24 cellular contexts compared by ENCODE assay signal in genomic region chr1:230236951-230237350, GRCh38.
DNase-seq lines count a peak whose midpoint lies in the region; ATAC-seq and TF ChIP-seq lines count a peak whose summit lies in the region.
"Had no signal": no experiment of that assay in that cellular context is flagged by ENCODE, and none has a peak within 500 bp of the region (broad histone marks: within the 10 kb centered on the region; RNA-seq: fewer than 3 reads in every experiment).

No MANE protein-coding gene starts in this region.

- H3K36me3 Mint-ChIP-seq in activated T-cell treated with anti-CD3 and anti-CD28 coated beads, Interleukin-2, amount 50 U/mL, for 72 hours (ENCODE audit: insufficient read depth in 2 of 2): peaks cover 5 to 33% of the 10 kb centered on the region in 2 donors
- H3K36me3 Mint-ChIP-seq in activated T-cell treated with anti-CD3 and anti-CD28 coated beads, Interleukin-2, amount 50 U/mL, for 4 hours (ENCODE audit: insufficient read depth): peaks cover 50% of the 10 kb centered on the region

- peak overlapping the region in 3 of 5 donors; percentile 27 to 67 (median 48) for H3K27ac ChIP-seq in adrenal gland
- H3K27ac ChIP-seq in trophoblast cell (ENCODE audit: low read depth, low read length): no peak overlapping the region
- H3K27ac ChIP-seq: heart right ventricle, KMS-11, sigmoid colon, VCaP had no signal

- TF ChIP-seq CTCF in adrenal gland (IDR thresholded peaks at IDR 0.05): no peak
- TF ChIP-seq CTCF in BE2C (IDR thresholded peaks at IDR 0.05; ENCODE audit: low read depth, low read length): no peak

- no peak overlapping the region for H2BK12ac ChIP-seq in trophoblast cell (ENCODE audit: low read length)

- no peak overlapping the region for H4K91ac ChIP-seq in trophoblast cell (ENCODE audit: low read depth, low read length)

- H3K4me1 ChIP-seq in adrenal gland (replicated peaks in 1 of 2) (peaks cover 6 to 16% of the 10 kb centered on the region in 2 donors), trophoblast cell (ENCODE audit: control insufficient read depth in 1 of 2, insufficient read depth in 2 of 2, low read length in 2 of 2) (no peaks in the 10 kb centered on the region), BE2C (peaks cover 8% of the 10 kb centered on the region)
- H3K4me1 ChIP-seq: sigmoid colon had no signal

- H3K27me3 Mint-ChIP-seq in activated T-cell treated with anti-CD3 and anti-CD28 coated beads, Interleukin-2, amount 50 U/mL, for 72 hours (ENCODE audit: low read depth): no peaks in the 10 kb centered on the region
- no peaks in the 10 kb centered on the region for H3K27me3 Mint-ChIP-seq in activated T-cell treated with anti-CD3 and anti-CD28 coated beads, Interleukin-2, amount 50 U/mL, for 4 hours (ENCODE audit: low read depth)
- H3K27me3 Mint-ChIP-seq: activated T-cell treated with anti-CD3 and anti-CD28 coated beads, Interleukin-2, amount 50 U/mL, for 24 hours; CD8-positive, alpha-beta memory T cell; effector memory CD8-positive, alpha-beta T cell; stimulated activated naive B cell treated with anti-CD40 and anti-IgM and Interleukin-4, amounts not matched to agents 10 μg/mL and 1 μg/mL and 100 μg/mL, for 72 hours had no signal

- no peak overlapping the region for H2BK120ac ChIP-seq in trophoblast cell (ENCODE audit: insufficient read depth, low read length, poor library complexity)

- H3K4me3 ChIP-seq in adrenal gland: no peak overlapping the region
- no peak overlapping the region for H3K4me3 ChIP-seq in trophoblast cell (ENCODE audit: low read depth, low read length)
- H3K4me3 ChIP-seq in BE2C (ENCODE audit: low read depth, low read length): no peak overlapping the region
- H3K4me3 ChIP-seq: heart right ventricle, sigmoid colon had no signal

- H3K36me3 ChIP-seq in adrenal gland (replicated peaks in 1 of 2) (no peaks in the 10 kb centered on the region), trophoblast cell (ENCODE audit: control insufficient read depth in 1 of 2, insufficient read depth in 2 of 2, low read length in 2 of 2) (peaks cover 0 to 4% of the 10 kb centered on the region in 2 experiments), BE2C (peaks cover 9% of the 10 kb centered on the region)

- no peak for ATAC-seq in activated T-cell treated with anti-CD3 and anti-CD28 coated beads, Interleukin-2, amount 50 U/mL, for 72 hours (replicated peaks in 1 of 2)
- no peak for ATAC-seq in activated T-cell treated with anti-CD3 and anti-CD28 coated beads, Interleukin-2, amount 50 U/mL, for 4 hours
- ATAC-seq in left ventricle myocardium superior: peak; percentile 52
- ATAC-seq in HG02973 (IDR thresholded peaks at IDR 0.05; ENCODE audit: unreplicated experiment): no peak
- ATAC-seq: effector memory CD8-positive, alpha-beta T cell; stimulated activated naive B cell treated with anti-CD40 and anti-IgM and Interleukin-4, amounts not matched to agents 10 μg/mL and 1 μg/mL and 100 μg/mL, for 72 hours had no signal

- no peaks in the 10 kb centered on the region for H3K79me1 ChIP-seq in trophoblast cell (ENCODE audit: low read length)

- H2BK5ac ChIP-seq in trophoblast cell (ENCODE audit: low read depth, low read length, poor library complexity): no peak overlapping the region

- no peaks in the 10 kb centered on the region for H3K9me3 Mint-ChIP-seq in activated T-cell treated with anti-CD3 and anti-CD28 coated beads, Interleukin-2, amount 50 U/mL, for 72 hours
- H3K9me3 Mint-ChIP-seq in activated T-cell treated with anti-CD3 and anti-CD28 coated beads, Interleukin-2, amount 50 U/mL, for 4 hours: no peaks in the 10 kb centered on the region
- H3K9me3 Mint-ChIP-seq: activated T-cell treated with anti-CD3 and anti-CD28 coated beads, Interleukin-2, amount 50 U/mL, for 24 hours; effector memory CD8-positive, alpha-beta T cell had no signal

- no peak for TF ChIP-seq POLR2A in adrenal gland (IDR thresholded peaks at IDR 0.05)

- no peak for DNase-seq in activated T-cell treated with anti-CD3 and anti-CD28 coated beads, Interleukin-2, amount 50 U/mL, for 72 hours
- no peak for DNase-seq in activated T-cell treated with anti-CD3 and anti-CD28 coated beads, Interleukin-2, amount 50 U/mL, for 4 hours
- peak in 4 of 7 donors; percentile 41 to 70 (median 53) for DNase-seq in adrenal gland
- no peak for DNase-seq in left ventricle myocardium superior
- peak; percentile 12 to 65 for DNase-seq in trophoblast cell
- DNase-seq in BE2C: no peak
- no peak for DNase-seq in DMS53 treated with DMSO at 0.1 percent for 48 hours (lab: John Stamatoyannopoulos, UW; ENCODE audit: unreplicated experiment)
- DNase-seq: activated CD4-positive, alpha-beta T cell treated with anti-CD3 and anti-CD28 coated beads for 48 hours; activated naive CD4-positive, alpha-beta T cell; activated T-cell treated with anti-CD3 and anti-CD28 coated beads, Interleukin-2, amount 50 U/mL, for 24 hours; CD8-positive, alpha-beta memory T cell; cortex of kidney; effector memory CD8-positive, alpha-beta T cell; foreskin melanocyte; H7; heart right ventricle; NCI-H1436; NCI-H2171 treated with DMSO at 0.1 percent for 48 hours; NCI-H524 treated with DMSO at 0.1 percent for 48 hours; sigmoid colon; stimulated activated naive B cell treated with anti-CD40 and anti-IgM and Interleukin-4, amounts not matched to agents 10 μg/mL and 1 μg/mL and 100 μg/mL, for 72 hours had no signal

- peaks cover 29% of the 10 kb centered on the region for H3K4me1 Mint-ChIP-seq in activated T-cell treated with anti-CD3 and anti-CD28 coated beads, Interleukin-2, amount 50 U/mL, for 72 hours (ENCODE audit: low read depth)
- peaks cover 13% of the 10 kb centered on the region for H3K4me1 Mint-ChIP-seq in activated T-cell treated with anti-CD3 and anti-CD28 coated beads, Interleukin-2, amount 50 U/mL, for 4 hours (ENCODE audit: low read depth)

- H2AFZ ChIP-seq in trophoblast cell (ENCODE audit: insufficient read depth, low read length, poor library complexity): no peak overlapping the region

- H3K27ac Mint-ChIP-seq in activated T-cell treated with anti-CD3 and anti-CD28 coated beads, Interleukin-2, amount 50 U/mL, for 72 hours: peak overlapping the region; percentile 35
- H3K27ac Mint-ChIP-seq: activated T-cell treated with anti-CD3 and anti-CD28 coated beads, Interleukin-2, amount 50 U/mL, for 24 hours; CD8-positive, alpha-beta memory T cell; effector memory CD8-positive, alpha-beta T cell had no signal

- H3K4me3 Mint-ChIP-seq in activated T-cell treated with anti-CD3 and anti-CD28 coated beads, Interleukin-2, amount 50 U/mL, for 72 hours: no peak overlapping the region
- H3K4me3 Mint-ChIP-seq in activated T-cell treated with anti-CD3 and anti-CD28 coated beads, Interleukin-2, amount 50 U/mL, for 4 hours: no peak overlapping the region
- H3K4me3 Mint-ChIP-seq: activated T-cell treated with anti-CD3 and anti-CD28 coated beads, Interleukin-2, amount 50 U/mL, for 24 hours; CD8-positive, alpha-beta memory T cell; effector memory CD8-positive, alpha-beta T cell; stimulated activated naive B cell treated with anti-CD40 and anti-IgM and Interleukin-4, amounts not matched to agents 10 μg/mL and 1 μg/mL and 100 μg/mL, for 72 hours had no signal

- H3K27me3 ChIP-seq in adrenal gland (no peaks in the 10 kb centered on the region), trophoblast cell (ENCODE audit: insufficient read depth, low read length) (no peaks in the 10 kb centered on the region), BE2C (no peaks in the 10 kb centered on the region)
- H3K27me3 ChIP-seq: heart right ventricle, sigmoid colon had no signal

- intact Hi-C loops in adrenal gland (cut with DNase I): no loop called here
- intact Hi-C loops in left ventricle myocardium superior (cut with micrococcal nuclease): no loop called here

- no peak overlapping the region for H3K23ac ChIP-seq in trophoblast cell (ENCODE audit: low read length)

- no peak overlapping the region for H4K8ac ChIP-seq in trophoblast cell (ENCODE audit: low read depth, low read length)

- H3K9ac ChIP-seq in trophoblast cell (ENCODE audit: low read length): no peak overlapping the region
- H3K9ac ChIP-seq: KMS-11 had no signal

- no peak overlapping the region for H4K12ac ChIP-seq in trophoblast cell (ENCODE audit: low read depth, low read length)

- 30 to 43% (median 34%) methylated on average over 3 of the region's 3 CpGs for WGBS in adrenal gland, 4 donors
- WGBS in trophoblast cell (ENCODE audit: extremely low coverage, insufficient coverage, insufficient read length): no CpG with 5 or more reads among the region's 3 CpGs

- peaks cover 0 to 5% (median 0%) of the 10 kb centered on the region in 3 donors for H3K9me3 ChIP-seq in adrenal gland (replicated peaks in 1 of 3)
- no peaks in the 10 kb centered on the region for H3K9me3 ChIP-seq in trophoblast cell (ENCODE audit: insufficient read depth, low read depth, low read length)
- H3K9me3 ChIP-seq in BE2C: no peaks in the 10 kb centered on the region
- H3K9me3 ChIP-seq: sigmoid colon had no signal

- H3K14ac ChIP-seq in trophoblast cell (ENCODE audit: low read length): no peak overlapping the region

- no peak overlapping the region for H3K18ac ChIP-seq in trophoblast cell (ENCODE audit: low read length)

- H3K79me2 ChIP-seq in trophoblast cell (ENCODE audit: control insufficient read depth, insufficient read depth, low read length, poor library complexity): no peaks in the 10 kb centered on the region

- no peak overlapping the region for H2AK5ac ChIP-seq in trophoblast cell (ENCODE audit: low read length)

- H3K4ac ChIP-seq in trophoblast cell (ENCODE audit: low read depth, low read length): no peak overlapping the region

- H3K4me2 ChIP-seq in trophoblast cell (ENCODE audit: low read length): no peak overlapping the region
- H3K4me2 ChIP-seq: KMS-11 had no signal

Comparison
In these comparisons a context has a peak if more than half of its experiments do, and no peak if none do; other contexts are left out.
1. DNase-seq: peak in adrenal gland (4 of 7) and trophoblast cell (2 of 2); none in activated T-cell treated with anti-CD3 and anti-CD28 coated beads, Interleukin-2, amount 50 U/mL, for 72 hours (0 of 2), activated T-cell treated with anti-CD3 and anti-CD28 coated beads, Interleukin-2, amount 50 U/mL, for 4 hours (single experiment), left ventricle myocardium superior (single experiment), BE2C (single experiment) and DMS53 treated with DMSO at 0.1 percent for 48 hours (single experiment).